Comparison of ENCODE assay signal across 19 cellular contexts in genomic region chr14:38578278-38578681, GRCh38.
DNase-seq lines count a peak whose midpoint lies in the region; ATAC-seq and TF ChIP-seq lines count a peak whose summit lies in the region.
"Had no signal": no experiment of that assay in that cellular context is flagged by ENCODE, and none has a peak within 500 bp of the region (broad histone marks: within the 10 kb centered on the region; RNA-seq: fewer than 3 reads in every experiment).

No MANE protein-coding gene starts in this region.

- no peak overlapping the region for H3K9ac ChIP-seq in BLaER1

- ATAC-seq in mucosa of descending colon (peak; percentile 61), aorta (ENCODE audit: low FRiP score) (no peak), HG03442 (IDR thresholded peaks at IDR 0.05; ENCODE audit: unreplicated experiment) (no peak)
- ATAC-seq: natural killer cell had no signal

- H4K20me1 ChIP-seq in BLaER1: no peaks in the 10 kb centered on the region

- H3K27ac ChIP-seq in BLaER1 (peak overlapping the region; percentile 14; the same call in 1 of the 2 replicates), aorta (ENCODE audit: low read depth in 1 of 2, low read length in 2 of 2) (no peak overlapping the region)

- H3K9me3 ChIP-seq in BLaER1 (no peaks in the 10 kb centered on the region; the same call in 1 of the 2 replicates), mucosa of descending colon (no peaks in the 10 kb centered on the region), aorta (ENCODE audit: control insufficient read depth, low read length) (no peaks in the 10 kb centered on the region)

- DNase-seq in M059J (ENCODE audit: low read depth) (peak; percentile 67), cardiac fibroblast (ENCODE audit: low read depth in 2 of 2) (peak; percentile 9 to 52), mucosa of descending colon (peak in 1 of 3 donors; percentile 2), NCI-H345 (lab: John Stamatoyannopoulos, UW) (no peak), aorta (no peak), GOT3 (lab: John Stamatoyannopoulos, UW) (no peak)
- DNase-seq: activated CD4-positive, CD25-positive, alpha-beta regulatory T cell treated with anti-CD3 and anti-CD28 coated beads, Interleukin-2, amount 50 U/mL, for 72 hours; caudate nucleus; H7; IMR-90; natural killer cell; NCI-H2029; NCI-H748 treated with DMSO at 0.1 percent for 48 hours; OCI-M1; small intestine; stimulated activated CD4-positive, alpha-beta T cell treated with anti-CD3 and anti-CD28 coated beads, Interleukin-4, amount 100 ng/mL, for 4 hours had no signal

- H3K27me3 ChIP-seq in BLaER1: no peaks in the 10 kb centered on the region
- H3K27me3 ChIP-seq in aorta (ENCODE audit: control insufficient read depth in 1 of 2, insufficient read depth in 2 of 2, low read length in 1 of 2): no peaks in the 10 kb centered on the region

- H3K36me3 ChIP-seq in BLaER1 (no peaks in the 10 kb centered on the region), mucosa of descending colon (ENCODE audit: low read depth) (no peaks in the 10 kb centered on the region), aorta (ENCODE audit: control insufficient read depth in 1 of 2, insufficient read depth in 2 of 2, low read length in 1 of 2) (no peaks in the 10 kb centered on the region)

- peak overlapping the region; percentile 59 for H3K4me2 ChIP-seq in BLaER1

- H3K4me1 ChIP-seq in BLaER1: peaks cover 20% of the 10 kb centered on the region
- H3K4me1 ChIP-seq in mucosa of descending colon (ENCODE audit: low read depth): no peaks in the 10 kb centered on the region
- no peaks in the 10 kb centered on the region for H3K4me1 ChIP-seq in aorta (ENCODE audit: control insufficient read depth in 1 of 2, insufficient read depth in 2 of 2, low read length in 2 of 2)

- 74 to 80% methylated on average over 4 of the region's 4 CpGs for WGBS in aorta, 2 donors

- intact Hi-C loops in mucosa of descending colon (cut with DNase I, micrococcal nuclease): no loop called here
- intact Hi-C loops in aorta (cut with DNase I): no loop called here

- no peak for TF ChIP-seq CTCF in cardiac fibroblast (IDR thresholded peaks at IDR 0.05; ENCODE audit: low read depth, low read length)
- TF ChIP-seq CTCF in mucosa of descending colon (IDR thresholded peaks at IDR 0.05): no peak

- H3K4me3 ChIP-seq in BLaER1: no peak overlapping the region
- no peak overlapping the region for H3K4me3 ChIP-seq in cardiac fibroblast (replicated peaks in 1 of 2; ENCODE audit: low read depth in 2 of 2, low read length in 2 of 2)
- H3K4me3 ChIP-seq in mucosa of descending colon: no peak overlapping the region
- H3K4me3 ChIP-seq in aorta (ENCODE audit: low read length in 2 of 2): no peak overlapping the region
- H3K4me3 ChIP-seq: lung had no signal

Comparison
In these comparisons a context has a peak if more than half of its experiments do, and no peak if none do; other contexts are left out.
1. DNase-seq: peak in M059J (single experiment) and cardiac fibroblast (2 of 2); none in NCI-H345 (single experiment), aorta (0 of 2) and GOT3 (single experiment).